ENCODE assay signal across 2 cellular contexts in genomic region chr2:110456291-110457237, GRCh38. TPM values are rescaled to one million over a fixed set of nuclear protein-coding genes. Genes with fewer than 3 reads are reported as not detected.
"Had no signal": no experiment of that assay in that cellular context is flagged by ENCODE, and none has a peak within 500 bp of the region (broad histone marks: within the 10 kb centered on the region; RNA-seq: fewer than 3 reads in every experiment).

No MANE protein-coding gene starts in this region.

RNA-seq across cellular contexts. Expression of gene LIMS4, which starts 16.1 kb away (rescaled TPM):
- total RNA-seq: suprapubic skin, urinary bladder had no signal
